In genomic region chr11:80727315-80727714, GRCh38 we compare ENCODE assay signal across 1 cellular context.
TF ChIP-seq lines count a peak whose summit lies in the region.

No MANE protein-coding gene starts in this region.

TF ChIP-seq in GM23338, 12 proteins besides CTCF, POLR2A, EP300 and RAD21 (continued from another document):
- TF ChIP-seq REST (IDR thresholded peaks at IDR 0.05; ENCODE audit: unreplicated experiment) (no peak), JUNB (IDR thresholded peaks at IDR 0.05; ENCODE audit: unreplicated experiment) (no peak), POLR2AphosphoS5 (IDR thresholded peaks at IDR 0.05; ENCODE audit: low read depth) (no peak)
